ENCODE assay signal across 8 cellular contexts in the genomic region with DNA sequence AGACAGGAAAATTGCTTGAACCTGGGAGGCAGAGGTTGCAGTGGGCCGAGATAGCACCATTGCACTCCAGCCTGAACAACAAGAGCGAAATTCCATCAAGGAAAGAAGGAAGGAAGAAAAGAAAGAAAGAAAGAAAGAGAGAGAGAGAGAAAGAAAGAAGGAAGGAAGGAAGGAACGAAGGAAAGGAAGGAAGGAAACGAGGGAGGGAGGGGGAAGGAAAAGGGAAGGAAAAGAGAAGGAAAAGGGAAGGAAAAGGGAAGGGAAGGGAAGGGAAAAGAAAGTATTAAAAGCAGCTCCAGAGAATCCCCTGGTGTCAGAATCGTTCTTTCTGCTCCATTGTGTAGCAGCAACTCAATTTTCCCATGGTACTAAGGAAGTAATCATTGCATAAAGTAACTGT. TPM values are rescaled to one million over a fixed set of nuclear protein-coding genes. Genes with fewer than 3 reads are reported as not detected.
"Had no signal": no experiment of that assay in that cellular context is flagged by ENCODE, and none has a peak within 500 bp of the region (broad histone marks: within the 10 kb centered on the region; RNA-seq: fewer than 3 reads in every experiment).

No MANE protein-coding gene starts in this region.

- FAIRE-seq: HTR-8/SVneo had no signal

- H3K4me3 Mint-ChIP-seq: IgD-negative memory B cell had no signal

- H3K27ac ChIP-seq: HL-60, KMS-11 had no signal

- H3K9ac ChIP-seq: KMS-11 had no signal

- H3K4me2 ChIP-seq: KMS-11 had no signal

- H3K4me1 Mint-ChIP-seq: IgD-negative memory B cell had no signal

- DNase-seq: IMR-90, KBM-7, KG1 had no signal

- H3K27ac Mint-ChIP-seq: IgD-negative memory B cell had no signal

RNA-seq across cellular contexts. Expression of a gene that starts 19.2 kb away (rescaled TPM):
- total RNA-seq: HT1080 had no signal
